Comparison of ENCODE assay signal across 8 cellular contexts in genomic region chr1:241847540-241847795, GRCh38. TPM values are rescaled to one million over a fixed set of nuclear protein-coding genes. Genes with fewer than 3 reads are reported as not detected.
DNase-seq lines count a peak whose midpoint lies in the region; ATAC-seq and TF ChIP-seq lines count a peak whose summit lies in the region.

No MANE protein-coding gene starts in this region.

- H3K4me1 Mint-ChIP-seq in HFFc6 (ENCODE audit: low read depth): peaks cover 40% of the 10 kb centered on the region
- peaks cover 4% of the 10 kb centered on the region for H3K4me1 Mint-ChIP-seq in activated T-helper 17 cell treated with anti-CD3 and anti-CD28 coated beads, Interleukin-2, amount 50 U/mL, for 72 hours

- H3K9me3 Mint-ChIP-seq in HFFc6: no peaks in the 10 kb centered on the region
- no peaks in the 10 kb centered on the region for H3K9me3 Mint-ChIP-seq in activated T-helper 17 cell treated with anti-CD3 and anti-CD28 coated beads, Interleukin-2, amount 50 U/mL, for 72 hours

- TF ChIP-seq CTCF in HFFc6 (IDR thresholded peaks at IDR 0.05) (no peak), spleen (IDR thresholded peaks at IDR 0.05 in 8 of 11, conservative IDR thresholded peaks at IDR 0.05 in 3 of 11) (no peak)

- ATAC-seq in activated T-helper 17 cell treated with anti-CD3 and anti-CD28 coated beads, Interleukin-2, amount 50 U/mL, for 72 hours (replicated peaks): no peak
- ATAC-seq in GM18520 (IDR thresholded peaks at IDR 0.05; ENCODE audit: unreplicated experiment): no peak
- no peak for ATAC-seq in HG02870 (IDR thresholded peaks at IDR 0.05; ENCODE audit: unreplicated experiment)
- no peak for ATAC-seq in GM18519 (IDR thresholded peaks at IDR 0.05; ENCODE audit: low FRiP score, unreplicated experiment)

- intact Hi-C loops in spleen (cut with DNase I; ENCODE audit: low total_unique reads): loop anchor here (10.0 kb wide), 1 partner anchor 213 kb away; no protein-coding TSS in a partner anchor

- DNase-seq in HFFc6: no peak
- no peak for DNase-seq in spleen
- no peak for DNase-seq in SIG-M5 treated with dmso at 0.1 percent for 504 hours (lab: John Stamatoyannopoulos, UW; ENCODE audit: unreplicated experiment)

- peak overlapping the region; percentile 95 to 100 (median 99) for H3K27ac ChIP-seq in spleen

- peak overlapping the region; percentile 100 for H3K27ac Mint-ChIP-seq in HFFc6
- peak overlapping the region; percentile 98 for H3K27ac Mint-ChIP-seq in activated T-helper 17 cell treated with anti-CD3 and anti-CD28 coated beads, Interleukin-2, amount 50 U/mL, for 72 hours

- peak overlapping the region; percentile 70 for H3K9ac ChIP-seq in iPS-15b (ENCODE audit: low read depth, low read length)

- peaks cover 6% of the 10 kb centered on the region; the same call in 1 of the 2 replicates for H3K27me3 Mint-ChIP-seq in HFFc6 (ENCODE audit: insufficient read depth)
- H3K27me3 Mint-ChIP-seq in activated T-helper 17 cell treated with anti-CD3 and anti-CD28 coated beads, Interleukin-2, amount 50 U/mL, for 72 hours: peaks cover 4% of the 10 kb centered on the region

- no peaks in the 10 kb centered on the region; the same call in 1 of the 2 replicates for H3K36me3 Mint-ChIP-seq in HFFc6 (ENCODE audit: low read depth)
- H3K36me3 Mint-ChIP-seq in activated T-helper 17 cell treated with anti-CD3 and anti-CD28 coated beads, Interleukin-2, amount 50 U/mL, for 72 hours (ENCODE audit: low read depth): peaks cover 45% of the 10 kb centered on the region

- H3K4me1 ChIP-seq in iPS-15b (ENCODE audit: control insufficient read depth, insufficient read depth, low read length): peaks cover 3% of the 10 kb centered on the region
- peaks cover 0 to 19% (median 16%) of the 10 kb centered on the region in 6 donors for H3K4me1 ChIP-seq in spleen

- peak overlapping the region; percentile 99 for H3K4me3 Mint-ChIP-seq in HFFc6
- peak overlapping the region; percentile 99 for H3K4me3 Mint-ChIP-seq in activated T-helper 17 cell treated with anti-CD3 and anti-CD28 coated beads, Interleukin-2, amount 50 U/mL, for 72 hours

- no peaks in the 10 kb centered on the region for H3K27me3 ChIP-seq in iPS-15b (ENCODE audit: control insufficient read depth, insufficient read depth, low read length)
- H3K27me3 ChIP-seq in spleen (replicated peaks in 1 of 7): no peaks in the 10 kb centered on the region

- no peak for TF ChIP-seq POLR2A in spleen (IDR thresholded peaks at IDR 0.05)

- H3K36me3 ChIP-seq in iPS-15b (ENCODE audit: control insufficient read depth, insufficient read depth, low read length) (peaks cover 2% of the 10 kb centered on the region), spleen (no peaks in the 10 kb centered on the region)

- 10 to 16% (median 11%) methylated on average over 6 of the region's 6 CpGs for WGBS in spleen, 5 donors

- H3K4me3 ChIP-seq in iPS-15b (ENCODE audit: low read depth, low read length): peak overlapping the region; percentile 99
- H3K4me3 ChIP-seq in spleen: peak overlapping the region; percentile 59 to 88 (median 64)

- H3K9me3 ChIP-seq in iPS-15b (ENCODE audit: control insufficient read depth, insufficient read depth, low read length): no peaks in the 10 kb centered on the region
- H3K9me3 ChIP-seq in spleen: no peaks in the 10 kb centered on the region

RNA-seq across cellular contexts. Expression of gene EXO1, which starts 0.5 kb away (rescaled TPM):
- total RNA-seq in HFFc6 (2021; fragmentation: NEBNext Ultra II Directional; extraction: Animal tissue kit (Norgen Biotek cat#: 25700)): 10 to 100 TPM in 5 of 6 experiments, 1 to 10 TPM in 1; 6.5 to 15.7 (median 15.2) TPM
- 10 to 100 TPM; 32.3 to 50.2 TPM for total RNA-seq in activated T-helper 17 cell treated with anti-CD3 and anti-CD28 coated beads, Interleukin-2, amount 50 U/mL, for 72 hours
- total RNA-seq in spleen: 1 to 10 TPM in 6 of 7 donors, under 1 TPM in 1; 0.85 to 4.4 (median 1.7) TPM
- 1 to 10 TPM in 2 of 3 donors, under 1 TPM in 1; 0.35 to 1.3 (median 1.2) TPM for polyA plus RNA-seq in spleen
